Comparison of ENCODE assay signal across 31 cellular contexts in genomic region chr17:13352747-13353415, GRCh38.
A peak's percentile ranks its signal among the peaks of the same experiment; 100 is the strongest.
DNase-seq lines count a peak whose midpoint lies in the region; ATAC-seq and TF ChIP-seq lines count a peak whose summit lies in the region.
"Had no signal": no experiment of that assay in that cellular context is flagged by ENCODE, and none has a peak within 500 bp of the region (broad histone marks: within the 10 kb centered on the region; RNA-seq: fewer than 3 reads in every experiment).

No MANE protein-coding gene starts in this region.

- no peak overlapping the region for H3K4me3 Mint-ChIP-seq in neural crest cell
- H3K4me3 Mint-ChIP-seq: activated naive CD8-positive, alpha-beta T cell treated with anti-CD3 and anti-CD28 coated beads, Interleukin-2, amount 10 ng/mL, durations not matched to agents 7 days and 5 days; central memory CD8-positive, alpha-beta T cell; dendritic cell treated with granulocyte-macrophage colony-stimulating factor and Interleukin-4, amounts not matched to agents 40 ng/mL and 50 ng/mL, for 4 days; endodermal cell; IgD-negative memory B cell; natural killer cell treated with Interleukin-12 subunit alpha and Interleukin-12 subunit beta and Interleukin-15 and Interleukin-18, amount 100 ng/mL, for 72 hours; stimulated activated naive B cell treated with anti-CD40 and anti-IgM and Interleukin-4, amounts not matched to agents 10 μg/mL and 1 μg/mL and 100 μg/mL, for 72 hours had no signal

- TF ChIP-seq CTCF in RWPE2 (IDR thresholded peaks at IDR 0.05; ENCODE audit: poor library complexity, severe bottlenecking) (no peak), mammary epithelial cell (conservative IDR thresholded peaks at IDR 0.05 in 1 of 2, IDR thresholded peaks at IDR 0.05 in 1 of 2; ENCODE audit: extremely low read depth in 1 of 2, insufficient read depth in 1 of 2, low read depth in 1 of 2, low read length in 2 of 2) (no peak), neural crest cell (conservative IDR thresholded peaks at IDR 0.05) (no peak)

- intact Hi-C loops in mammary epithelial cell (cut with micrococcal nuclease) = no loop called here

- H3K9me3 ChIP-seq in RWPE2 (ENCODE audit: severe bottlenecking) = no peaks in the 10 kb centered on the region
- H3K9me3 ChIP-seq in mammary epithelial cell (replicated peaks; ENCODE audit: insufficient read depth, low read length) = no peaks in the 10 kb centered on the region
- H3K9me3 ChIP-seq: HAP-1 had no signal

- H4K20me1 ChIP-seq in mammary epithelial cell (ENCODE audit: insufficient read depth, low read length) = no peaks in the 10 kb centered on the region

- H3K9ac ChIP-seq in mammary epithelial cell (ENCODE audit: insufficient read depth, low read length) = no peak overlapping the region

- WGBS in mammary epithelial cell (ENCODE audit: low coverage, missing lambda C conversion rate) = 84% methylated on average over 9 of the region's 10 CpGs

- H3K9me3 Mint-ChIP-seq in neural crest cell = no peaks in the 10 kb centered on the region
- H3K9me3 Mint-ChIP-seq: activated naive CD8-positive, alpha-beta T cell treated with anti-CD3 and anti-CD28 coated beads, Interleukin-2, amount 10 ng/mL, durations not matched to agents 7 days and 5 days; central memory CD8-positive, alpha-beta T cell; dendritic cell treated with granulocyte-macrophage colony-stimulating factor and Interleukin-4, amounts not matched to agents 40 ng/mL and 50 ng/mL, for 4 days; endodermal cell; natural killer cell treated with Interleukin-12 subunit alpha and Interleukin-12 subunit beta and Interleukin-15 and Interleukin-18, amount 100 ng/mL, for 72 hours had no signal

- peak overlapping the region; percentile 3 for H3K27ac Mint-ChIP-seq in neural crest cell (ENCODE audit: unreplicated experiment)
- H3K27ac Mint-ChIP-seq: activated naive CD8-positive, alpha-beta T cell treated with anti-CD3 and anti-CD28 coated beads, Interleukin-2, amount 10 ng/mL, durations not matched to agents 7 days and 5 days; dendritic cell treated with granulocyte-macrophage colony-stimulating factor and Interleukin-4, amounts not matched to agents 40 ng/mL and 50 ng/mL, for 4 days; endodermal cell; IgD-negative memory B cell; natural killer cell treated with Interleukin-12 subunit alpha and Interleukin-12 subunit beta and Interleukin-15 and Interleukin-18, amount 100 ng/mL, for 72 hours; stimulated activated naive B cell treated with anti-CD40 and anti-IgM and Interleukin-4, amounts not matched to agents 10 μg/mL and 1 μg/mL and 100 μg/mL, for 72 hours had no signal

- BruUV-seq in mammary epithelial cell (replicated peaks; lab: Mats Ljungman, UMichigan) = no TSS peak

- no peaks in the 10 kb centered on the region for H3K36me3 Mint-ChIP-seq in neural crest cell (ENCODE audit: low read depth)
- H3K36me3 Mint-ChIP-seq: activated naive CD8-positive, alpha-beta T cell treated with anti-CD3 and anti-CD28 coated beads, Interleukin-2, amount 10 ng/mL, durations not matched to agents 7 days and 5 days; IgD-negative memory B cell; natural killer cell treated with Interleukin-12 subunit alpha and Interleukin-12 subunit beta and Interleukin-15 and Interleukin-18, amount 100 ng/mL, for 72 hours; stimulated activated naive B cell treated with anti-CD40 and anti-IgM and Interleukin-4, amounts not matched to agents 10 μg/mL and 1 μg/mL and 100 μg/mL, for 72 hours had no signal

- dilution Hi-C loops in mammary epithelial cell (cut with HindIII; ENCODE audit: low sequenced_read_pairs) = no loop called here

- no peaks in the 10 kb centered on the region for H3K27me3 ChIP-seq in RWPE2 (ENCODE audit: insufficient read depth, poor library complexity, severe bottlenecking)
- no peaks in the 10 kb centered on the region for H3K27me3 ChIP-seq in mammary epithelial cell (ENCODE audit: insufficient read depth, low read length)

- CTCF ChIA-PET in mammary epithelial cell (lab: Charles Lee; ENCODE audit: low non-redundant PET) = no interaction called here

- H3K27ac ChIP-seq in RWPE2 (ENCODE audit: poor library complexity, severe bottlenecking) (no peak overlapping the region), mammary epithelial cell (ENCODE audit: insufficient read depth, low read depth, low read length) (no peak overlapping the region)
- H3K27ac ChIP-seq: C4-2B had no signal

- H2AFZ ChIP-seq in mammary epithelial cell (ENCODE audit: low read depth, low read length) = peak overlapping the region; percentile 75

- peak; percentile 42; the same call in 1 of the 3 replicates for ATAC-seq in RWPE2 (ENCODE audit: low read depth)
- ATAC-seq: activated CD4-positive, CD25-positive, alpha-beta regulatory T cell treated with anti-CD3 and anti-CD28 coated beads, Interleukin-2, amount 50 U/mL, for 24 hours; esophagus mucosa; stimulated activated naive B cell treated with anti-CD40 and anti-IgM and Interleukin-4, amounts not matched to agents 10 μg/mL and 1 μg/mL and 100 μg/mL, for 72 hours had no signal

- H3K27me3 Mint-ChIP-seq in neural crest cell (ENCODE audit: low read depth) = no peaks in the 10 kb centered on the region
- H3K27me3 Mint-ChIP-seq: activated naive CD8-positive, alpha-beta T cell treated with anti-CD3 and anti-CD28 coated beads, Interleukin-2, amount 10 ng/mL, durations not matched to agents 7 days and 5 days; dendritic cell treated with granulocyte-macrophage colony-stimulating factor and Interleukin-4, amounts not matched to agents 40 ng/mL and 50 ng/mL, for 4 days; stimulated activated naive B cell treated with anti-CD40 and anti-IgM and Interleukin-4, amounts not matched to agents 10 μg/mL and 1 μg/mL and 100 μg/mL, for 72 hours had no signal

- peaks cover 5% of the 10 kb centered on the region for H3K4me1 ChIP-seq in RWPE2 (ENCODE audit: insufficient read depth, poor library complexity, severe bottlenecking)
- peaks cover 29% of the 10 kb centered on the region for H3K4me1 ChIP-seq in mammary epithelial cell (ENCODE audit: insufficient read depth, low read length)
- H3K4me1 ChIP-seq: HAP-1 had no signal

- no peak overlapping the region for H3K4me2 ChIP-seq in mammary epithelial cell (ENCODE audit: insufficient read depth, low read depth, low read length)

- H3K36me3 ChIP-seq in RWPE2 (ENCODE audit: low read depth) (no peaks in the 10 kb centered on the region), mammary epithelial cell (ENCODE audit: insufficient read depth, low read length) (no peaks in the 10 kb centered on the region)
- H3K36me3 ChIP-seq: HAP-1 had no signal

- H3K4me1 Mint-ChIP-seq in neural crest cell = no peaks in the 10 kb centered on the region
- H3K4me1 Mint-ChIP-seq: activated naive CD8-positive, alpha-beta T cell treated with anti-CD3 and anti-CD28 coated beads, Interleukin-2, amount 10 ng/mL, durations not matched to agents 7 days and 5 days; central memory CD8-positive, alpha-beta T cell; endodermal cell; stimulated activated naive B cell treated with anti-CD40 and anti-IgM and Interleukin-4, amounts not matched to agents 10 μg/mL and 1 μg/mL and 100 μg/mL, for 72 hours had no signal

- peak; percentile 25 for DNase-seq in HuH-7 (ENCODE audit: low spot score)
- DNase-seq in RWPE2 (ENCODE audit: low spot score) = no peak
- no peak for DNase-seq in mammary epithelial cell
- DNase-seq in neural crest cell (ENCODE audit: low read depth, low spot score) = no peak
- DNase-seq in NCI-H1694 treated with DMSO at 0.1 percent for 48 hours (lab: John Stamatoyannopoulos, UW) = no peak
- no peak for DNase-seq in T1000 (lab: John Stamatoyannopoulos, UW)
- no peak for DNase-seq in amniotic stem cell (lab: John Stamatoyannopoulos, UW)
- DNase-seq: activated CD4-positive, alpha-beta T cell treated with anti-CD3 and anti-CD28 coated beads, Interleukin-2, amount 50 U/mL, for 4 hours; activated gamma-delta T cell treated with Interleukin-2 at 50 U/mL for 16 hours; activated naive CD8-positive, alpha-beta T cell treated with anti-CD3 and anti-CD28 coated beads, Interleukin-2, amount 10 ng/mL, durations not matched to agents 7 days and 5 days; activated T-cell treated with anti-CD3 and anti-CD28 coated beads, Interleukin-2, amount 50 U/mL, for 48 hours; COR-L47; endodermal cell; foreskin melanocyte; kidney glomerular epithelial cell; NCI-H1048; NCI-H187; NCI-H2171 treated with DMSO at 0.1 percent for 48 hours; NCI-H524 treated with DMSO at 0.1 percent for 48 hours; stimulated activated naive B cell treated with anti-CD40 and anti-IgM and Interleukin-4, amounts not matched to agents 10 μg/mL and 1 μg/mL and 100 μg/mL, for 72 hours; substantia nigra; trophoblast cell had no signal

- no peaks in the 10 kb centered on the region for H3K79me2 ChIP-seq in mammary epithelial cell (ENCODE audit: insufficient read depth, low read length)

- H3K4me3 ChIP-seq in RWPE2 (ENCODE audit: severe bottlenecking) (no peak overlapping the region), mammary epithelial cell (replicated peaks in 1 of 3; ENCODE audit: insufficient read depth in 1 of 3, low read depth in 2 of 3, low read length in 3 of 3) (no peak overlapping the region)
- H3K4me3 ChIP-seq: HAP-1, lung had no signal

- in situ Hi-C loops in mammary epithelial cell (cut with MboI; ENCODE audit: low sequenced_read_pairs in 2 of 2) = no loop called here
